ENCODE assay signal across 8 cellular contexts in the genomic region with DNA sequence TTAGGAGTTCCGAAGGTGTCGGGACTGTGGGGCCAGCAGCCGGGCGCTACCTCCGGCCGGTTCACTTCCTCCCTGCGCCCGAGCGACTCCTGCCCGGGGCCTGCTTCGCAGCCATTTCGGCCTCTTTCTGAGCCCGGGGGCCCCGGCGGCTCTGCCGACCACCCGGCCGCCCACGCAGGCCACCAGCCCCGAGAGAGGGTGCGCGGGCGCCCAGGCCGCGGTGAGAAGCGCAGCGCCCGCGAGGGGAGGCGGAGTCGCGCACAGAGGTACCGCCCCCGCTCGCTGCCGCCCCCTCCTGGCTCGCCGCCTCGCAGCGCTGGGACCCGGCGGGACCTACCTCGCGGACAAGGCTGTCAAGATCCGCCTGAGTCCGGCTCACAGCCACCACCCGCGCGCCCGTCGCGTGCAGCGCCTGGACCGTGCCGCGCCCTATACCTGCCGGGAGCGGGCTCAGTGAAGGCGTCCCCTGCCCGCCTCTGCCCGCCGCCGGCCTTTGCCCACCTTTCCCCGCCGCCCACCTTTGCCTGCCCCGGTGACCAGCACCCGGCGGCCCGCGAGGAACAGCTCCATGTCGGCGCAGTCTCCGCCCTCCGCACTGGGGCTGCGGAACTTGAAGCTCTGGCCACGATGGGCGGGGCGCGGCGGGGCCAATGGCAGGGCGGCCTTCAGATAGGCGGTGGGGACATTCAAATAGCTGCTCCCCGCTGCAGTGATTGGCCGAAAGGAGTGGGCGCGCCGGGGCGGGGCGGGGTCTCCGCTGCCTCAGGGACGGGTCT. TPM values are rescaled to one million over a fixed set of nuclear protein-coding genes. Genes with fewer than 3 reads are reported as not detected.
DNase-seq lines count a peak whose midpoint lies in the region; ATAC-seq, FAIRE-seq and TF ChIP-seq lines count a peak whose summit lies in the region.

Gene DCXR (minus strand): TSS at position 585 of the 776 bp plus-strand sequence. CDS start 15 bp downstream, at position 570.

- DNase-seq in AML-193 (lab: John Stamatoyannopoulos, UW), result peak; percentile 97 to 98
- peak; percentile 95 for DNase-seq in NCI-H460 (ENCODE audit: extremely low read depth, low read depth)
- peak; percentile 97 for DNase-seq in activated CD4-positive, CD25-positive, alpha-beta regulatory T cell treated with anti-CD3 and anti-CD28 coated beads, Interleukin-2, amount 50 U/mL, for 72 hours
- DNase-seq in cerebellar nuclear complex (lab: John Stamatoyannopoulos, UW), result peak; percentile 67 to 88
- DNase-seq in keratinocyte (ENCODE audit: low read depth, low spot score), result no peak
- DNase-seq in stimulated activated CD4-positive, alpha-beta T cell treated with anti-CD3 and anti-CD28 coated beads, Interleukin-15, amount 100 ng/mL, for 1 hour (ENCODE audit: low read depth in 1 of 2, low spot score in 1 of 2), result peak; percentile 86 to 89

- H3K27ac ChIP-seq in keratinocyte (ENCODE audit: control insufficient read depth, insufficient read depth, low read length), result peak within 1 kb of the TSS; percentile 43

- FAIRE-seq in keratinocyte (lab: Jason Lieb, UNC), result no peak

- H3K9me1 ChIP-seq in keratinocyte (ENCODE audit: control insufficient read depth, extremely low read depth, insufficient read depth, low read length), result no peaks in the 10 kb centered on the region

- peaks cover 14% of the 10 kb centered on the region for H3K4me1 ChIP-seq in keratinocyte (ENCODE audit: control insufficient read depth, extremely low read depth, insufficient read depth, low read length)

- peak within 1 kb of the TSS; percentile 96 for H3K4me2 ChIP-seq in keratinocyte (ENCODE audit: control insufficient read depth, extremely low read depth, insufficient read depth, low read depth, low read length)

- dilution Hi-C loops in keratinocyte (cut with MboI; ENCODE audit: extremely low pct_ligation_motif_present, low sequenced_read_pairs), result no loop called here

- H3K9me3 ChIP-seq in keratinocyte (ENCODE audit: control insufficient read depth, low read depth, low read length), result no peaks in the 10 kb centered on the region

- H3K9ac ChIP-seq in keratinocyte (ENCODE audit: control insufficient read depth, extremely low read depth, insufficient read depth, low read length), result peak within 1 kb of the TSS; percentile 78

- ATAC-seq in GM19043 (IDR thresholded peaks at IDR 0.05; ENCODE audit: low read depth, unreplicated experiment), result peak; percentile 85
- ATAC-seq in HG03378 (IDR thresholded peaks at IDR 0.05; ENCODE audit: unreplicated experiment), result peak; percentile 85

- H4K20me1 ChIP-seq in keratinocyte (ENCODE audit: control insufficient read depth, extremely low read depth, insufficient read depth, low read length), result no peaks in the 10 kb centered on the region

- peak within 1 kb of the TSS; percentile 55 to 87 (median 70) for H3K4me3 ChIP-seq in keratinocyte (ENCODE audit: control insufficient read depth in 2 of 3, extremely low read depth in 1 of 3, insufficient read depth in 2 of 3, low read depth in 1 of 3, low read length in 3 of 3)

- TF ChIP-seq CTCF in keratinocyte (optimal IDR thresholded peaks at IDR 0.05 in 1 of 3, IDR thresholded peaks at IDR 0.05 in 1 of 3, conservative IDR thresholded peaks at IDR 0.05 in 1 of 3; ENCODE audit: extremely low read depth in 1 of 3, insufficient read depth in 2 of 3, low read length in 3 of 3), result peak; percentile 59 to 96 (median 82)

- no peaks in the 10 kb centered on the region for H3K27me3 ChIP-seq in keratinocyte (ENCODE audit: control insufficient read depth, extremely low read depth, insufficient read depth, low read length)

- no peaks in the 10 kb centered on the region for H3K79me2 ChIP-seq in keratinocyte (ENCODE audit: control insufficient read depth, insufficient read depth, low read length)

- H2AFZ ChIP-seq in keratinocyte (ENCODE audit: control insufficient read depth, low read length), result peak within 1 kb of the TSS; percentile 73

- peaks cover 1 to 4% of the 10 kb centered on the region in 2 experiments for H3K36me3 ChIP-seq in keratinocyte (ENCODE audit: control insufficient read depth in 2 of 2, extremely low read depth in 1 of 2, insufficient read depth in 2 of 2, low read length in 2 of 2)

RNA-seq across cellular contexts. Expression of gene DCXR, which starts in this region (rescaled TPM):
- 42.6 and 44.3 TPM in 2 replicates for total RNA-seq in NCI-H460 (2014; rRNA removed; shearing (Covaris generic))
- 136 and 265 TPM in 2 replicates for polyA plus RNA-seq in NCI-H460 (2014; cell fraction: nucleus; rRNA removed)
- 45.4 to 73.6 TPM (median 64.0 TPM) in 3 replicates for polyA plus RNA-seq in keratinocyte
- polyA plus RNA-seq in keratinocyte (2011; ENCODE audit: low read depth), result 10.2 TPM
- 59.0 and 103 TPM in 2 replicates for polyA plus RNA-seq in keratinocyte (2011; cell fraction: cytosol; rRNA removed)
- polyA plus RNA-seq in keratinocyte (2011; cell fraction: nucleus; rRNA removed), result 51.5 and 77.5 TPM in 2 replicates
- 62.1 and 118 TPM in 2 replicates for polyA plus RNA-seq in keratinocyte (2012; ENCODE audit: low replicate concordance)
- polyA minus RNA-seq in keratinocyte, result 39.1 to 83.3 TPM (median 62.9 TPM) in 3 replicates
- 41.8 TPM for polyA minus RNA-seq in keratinocyte (2011; cell fraction: cytosol; rRNA and poly(A)+ RNA removed)
- 12.2 and 13.9 TPM in 2 replicates for polyA minus RNA-seq in keratinocyte (2011; cell fraction: nucleus; rRNA and poly(A)+ RNA removed)
